6 cellular contexts compared by ENCODE assay signal in genomic region chr14:64045091-64045490, GRCh38.
"Had no signal": no experiment of that assay in that cellular context is flagged by ENCODE, and none has a peak within 500 bp of the region (broad histone marks: within the 10 kb centered on the region; RNA-seq: fewer than 3 reads in every experiment).

No MANE protein-coding gene starts in this region.

- H3K4me3 Mint-ChIP-seq: IgD-negative memory B cell had no signal

- H3K4me3 ChIP-seq: K562 had no signal

- H3K4me1 Mint-ChIP-seq: IgD-negative memory B cell had no signal

- H3K27ac ChIP-seq: HL-60 had no signal

- ATAC-seq: HepG2, K562 had no signal

- H3K27me3 Mint-ChIP-seq: IgD-negative memory B cell had no signal

- DNase-seq: IMR-90, KBM-7 had no signal

- H3K27ac Mint-ChIP-seq: IgD-negative memory B cell had no signal
